ENCODE assay signal across 12 cellular contexts in genomic region chr11:133834399-133835257, GRCh38. TPM values are rescaled to one million over a fixed set of nuclear protein-coding genes. Genes with fewer than 3 reads are reported as not detected.
A peak's percentile ranks its signal among the peaks of the same experiment; 100 is the strongest.
DNase-seq lines count a peak whose midpoint lies in the region; ATAC-seq lines count a peak whose summit lies in the region.
"Had no signal": no experiment of that assay in that cellular context is flagged by ENCODE, and none has a peak within 500 bp of the region (broad histone marks: within the 10 kb centered on the region; RNA-seq: fewer than 3 reads in every experiment).

No MANE protein-coding gene starts in this region.

- no peak overlapping the region for H3K4me3 Mint-ChIP-seq in activated naive CD8-positive, alpha-beta T cell treated with anti-CD3 and anti-CD28 coated beads, Interleukin-2, amount 10 ng/mL, durations not matched to agents 7 days and 5 days
- no peak overlapping the region for H3K4me3 Mint-ChIP-seq in activated T-helper 1 cell treated with anti-CD3 and anti-CD28 coated beads, Interleukin-12 subunit alpha, Interleukin-12 subunit beta, Interleukin-2, Interleukin-4 antibody, amounts not matched to agents 30 ng/mL and 10 ng/mL and 1 ng/mL, durations not matched to agents 14 hours and 24 hours and 36 hours
- no peak overlapping the region for H3K4me3 Mint-ChIP-seq in activated CD8-positive, alpha-beta T cell treated with anti-CD3 and anti-CD28 coated beads, Interleukin-2, amount 10 ng/mL, durations not matched to agents 7 days and 5 days
- H3K4me3 Mint-ChIP-seq: B cell had no signal

- ATAC-seq in GM19372 (IDR thresholded peaks at IDR 0.05; ENCODE audit: low read depth, unreplicated experiment) (peak; percentile 13), HG02970 (IDR thresholded peaks at IDR 0.05; ENCODE audit: low FRiP score, unreplicated experiment) (peak; percentile 12)
- ATAC-seq in activated naive CD8-positive, alpha-beta T cell treated with anti-CD3 and anti-CD28 coated beads, Interleukin-2, amount 10 ng/mL, durations not matched to agents 7 days and 5 days (ENCODE audit: low read depth): peak; percentile 21
- no peak for ATAC-seq in activated CD8-positive, alpha-beta T cell treated with anti-CD3 and anti-CD28 coated beads, Interleukin-2, amount 10 ng/mL, durations not matched to agents 7 days and 5 days

- H3K9me3 Mint-ChIP-seq in activated naive CD8-positive, alpha-beta T cell treated with anti-CD3 and anti-CD28 coated beads, Interleukin-2, amount 10 ng/mL, durations not matched to agents 7 days and 5 days: no peaks in the 10 kb centered on the region
- H3K9me3 Mint-ChIP-seq in activated T-helper 1 cell treated with anti-CD3 and anti-CD28 coated beads, Interleukin-12 subunit alpha, Interleukin-12 subunit beta, Interleukin-2, Interleukin-4 antibody, amounts not matched to agents 30 ng/mL and 10 ng/mL and 1 ng/mL, durations not matched to agents 14 hours and 24 hours and 36 hours: no peaks in the 10 kb centered on the region
- H3K9me3 Mint-ChIP-seq in activated CD8-positive, alpha-beta T cell treated with anti-CD3 and anti-CD28 coated beads, Interleukin-2, amount 10 ng/mL, durations not matched to agents 7 days and 5 days (ENCODE audit: insufficient read depth): no peaks in the 10 kb centered on the region

- intact Hi-C loops in activated T-helper 1 cell treated with anti-CD3 and anti-CD28 coated beads, Interleukin-12 subunit alpha, Interleukin-12 subunit beta, Interleukin-2, Interleukin-4 antibody, amounts not matched to agents 30 ng/mL and 10 ng/mL and 1 ng/mL, durations not matched to agents 14 hours and 24 hours and 36 hours (cut with micrococcal nuclease): loop anchor here (1.0 to 5.0 kb wide), 4 partner anchors 97 to 756 kb away; no protein-coding TSS in a partner anchor

- H3K27me3 Mint-ChIP-seq in activated naive CD8-positive, alpha-beta T cell treated with anti-CD3 and anti-CD28 coated beads, Interleukin-2, amount 10 ng/mL, durations not matched to agents 7 days and 5 days: peaks cover 5% of the 10 kb centered on the region
- peaks cover 4% of the 10 kb centered on the region for H3K27me3 Mint-ChIP-seq in activated T-helper 1 cell treated with anti-CD3 and anti-CD28 coated beads, Interleukin-12 subunit alpha, Interleukin-12 subunit beta, Interleukin-2, Interleukin-4 antibody, amounts not matched to agents 30 ng/mL and 10 ng/mL and 1 ng/mL, durations not matched to agents 14 hours and 24 hours and 36 hours (ENCODE audit: insufficient read depth)
- H3K27me3 Mint-ChIP-seq in activated CD8-positive, alpha-beta T cell treated with anti-CD3 and anti-CD28 coated beads, Interleukin-2, amount 10 ng/mL, durations not matched to agents 7 days and 5 days (ENCODE audit: low read depth): no peaks in the 10 kb centered on the region
- H3K27me3 Mint-ChIP-seq: B cell had no signal

- H3K36me3 Mint-ChIP-seq in activated naive CD8-positive, alpha-beta T cell treated with anti-CD3 and anti-CD28 coated beads, Interleukin-2, amount 10 ng/mL, durations not matched to agents 7 days and 5 days: no peaks in the 10 kb centered on the region
- no peaks in the 10 kb centered on the region for H3K36me3 Mint-ChIP-seq in activated T-helper 1 cell treated with anti-CD3 and anti-CD28 coated beads, Interleukin-12 subunit alpha, Interleukin-12 subunit beta, Interleukin-2, Interleukin-4 antibody, amounts not matched to agents 30 ng/mL and 10 ng/mL and 1 ng/mL, durations not matched to agents 14 hours and 24 hours and 36 hours (ENCODE audit: low read depth)
- H3K36me3 Mint-ChIP-seq in activated CD8-positive, alpha-beta T cell treated with anti-CD3 and anti-CD28 coated beads, Interleukin-2, amount 10 ng/mL, durations not matched to agents 7 days and 5 days (ENCODE audit: low read depth): no peaks in the 10 kb centered on the region

- POLR2A ChIA-PET in activated naive CD8-positive, alpha-beta T cell treated with anti-CD3 and anti-CD28 coated beads, Interleukin-2, amount 10 ng/mL, durations not matched to agents 7 days and 5 days (lab: Charles Lee): interaction anchor here (1.3 kb wide), 1 partner anchor 700 kb away, joined by 4 read pairs; no protein-coding TSS in a partner anchor
- POLR2A ChIA-PET in activated CD8-positive, alpha-beta T cell treated with anti-CD3 and anti-CD28 coated beads, Interleukin-2, amount 10 ng/mL, durations not matched to agents 7 days and 5 days (lab: Charles Lee): no interaction called here

- peak; percentile 29 for DNase-seq in DMS114 treated with DMSO at 0.1 percent for 48 hours (lab: John Stamatoyannopoulos, UW; ENCODE audit: unreplicated experiment)
- DNase-seq in activated naive CD8-positive, alpha-beta T cell treated with anti-CD3 and anti-CD28 coated beads, Interleukin-2, amount 10 ng/mL, durations not matched to agents 7 days and 5 days: no peak
- DNase-seq in HT-29 (ENCODE audit: low spot score): no peak
- no peak for DNase-seq in activated T-helper 1 cell treated with anti-CD3 and anti-CD28 coated beads, Interleukin-12 subunit alpha, Interleukin-12 subunit beta, Interleukin-2, Interleukin-4 antibody, amounts not matched to agents 30 ng/mL and 10 ng/mL and 1 ng/mL, durations not matched to agents 14 hours and 24 hours and 36 hours (ENCODE audit: low spot score)
- DNase-seq in activated CD8-positive, alpha-beta T cell treated with anti-CD3 and anti-CD28 coated beads, Interleukin-2, amount 10 ng/mL, durations not matched to agents 7 days and 5 days: no peak
- DNase-seq in NOMO-1 treated with dmso at 0.1 percent for 144 hours (lab: John Stamatoyannopoulos, UW; ENCODE audit: unreplicated experiment): no peak

- H3K4me1 Mint-ChIP-seq in activated naive CD8-positive, alpha-beta T cell treated with anti-CD3 and anti-CD28 coated beads, Interleukin-2, amount 10 ng/mL, durations not matched to agents 7 days and 5 days: peaks cover 3% of the 10 kb centered on the region
- H3K4me1 Mint-ChIP-seq in activated T-helper 1 cell treated with anti-CD3 and anti-CD28 coated beads, Interleukin-12 subunit alpha, Interleukin-12 subunit beta, Interleukin-2, Interleukin-4 antibody, amounts not matched to agents 30 ng/mL and 10 ng/mL and 1 ng/mL, durations not matched to agents 14 hours and 24 hours and 36 hours (ENCODE audit: low read depth): peaks cover 5% of the 10 kb centered on the region
- peaks cover 13% of the 10 kb centered on the region for H3K4me1 Mint-ChIP-seq in activated CD8-positive, alpha-beta T cell treated with anti-CD3 and anti-CD28 coated beads, Interleukin-2, amount 10 ng/mL, durations not matched to agents 7 days and 5 days (ENCODE audit: low read depth)
- H3K4me1 Mint-ChIP-seq: B cell had no signal

- no peak overlapping the region for H3K27ac Mint-ChIP-seq in activated naive CD8-positive, alpha-beta T cell treated with anti-CD3 and anti-CD28 coated beads, Interleukin-2, amount 10 ng/mL, durations not matched to agents 7 days and 5 days
- no peak overlapping the region for H3K27ac Mint-ChIP-seq in activated T-helper 1 cell treated with anti-CD3 and anti-CD28 coated beads, Interleukin-12 subunit alpha, Interleukin-12 subunit beta, Interleukin-2, Interleukin-4 antibody, amounts not matched to agents 30 ng/mL and 10 ng/mL and 1 ng/mL, durations not matched to agents 14 hours and 24 hours and 36 hours
- H3K27ac Mint-ChIP-seq in activated CD8-positive, alpha-beta T cell treated with anti-CD3 and anti-CD28 coated beads, Interleukin-2, amount 10 ng/mL, durations not matched to agents 7 days and 5 days: no peak overlapping the region
- H3K27ac Mint-ChIP-seq: B cell had no signal

- CTCF ChIA-PET in activated CD8-positive, alpha-beta T cell treated with anti-CD3 and anti-CD28 coated beads, Interleukin-2, amount 10 ng/mL, durations not matched to agents 7 days and 5 days (lab: Charles Lee): interaction anchor here (0.6 to 3.4 kb wide), 8 partner anchors 8 to 755 kb away, joined by 3 to 62 read pairs (median 4); partner anchors contain the start of gene SPATA19

RNA-seq across cellular contexts. Expression of gene SPATA19, which starts 10.7 kb away (rescaled TPM):
- total RNA-seq in activated naive CD8-positive, alpha-beta T cell treated with anti-CD3 and anti-CD28 coated beads, Interleukin-2, amount 10 ng/mL, durations not matched to agents 7 days and 5 days: not detected
- not detected in 2 replicates for total RNA-seq in HT-29 (2014; rRNA removed; shearing (Covaris generic))
- not detected in 2 replicates for total RNA-seq in activated T-helper 1 cell treated with anti-CD3 and anti-CD28 coated beads, Interleukin-12 subunit alpha, Interleukin-12 subunit beta, Interleukin-2, Interleukin-4 antibody, amounts not matched to agents 30 ng/mL and 10 ng/mL and 1 ng/mL, durations not matched to agents 14 hours and 24 hours and 36 hours
- total RNA-seq in activated CD8-positive, alpha-beta T cell treated with anti-CD3 and anti-CD28 coated beads, Interleukin-2, amount 10 ng/mL, durations not matched to agents 7 days and 5 days: not detected
- total RNA-seq: B cell, H1, IMR-90, pancreas had no signal
